ENCODE assay signal across 21 cellular contexts in the genomic region with DNA sequence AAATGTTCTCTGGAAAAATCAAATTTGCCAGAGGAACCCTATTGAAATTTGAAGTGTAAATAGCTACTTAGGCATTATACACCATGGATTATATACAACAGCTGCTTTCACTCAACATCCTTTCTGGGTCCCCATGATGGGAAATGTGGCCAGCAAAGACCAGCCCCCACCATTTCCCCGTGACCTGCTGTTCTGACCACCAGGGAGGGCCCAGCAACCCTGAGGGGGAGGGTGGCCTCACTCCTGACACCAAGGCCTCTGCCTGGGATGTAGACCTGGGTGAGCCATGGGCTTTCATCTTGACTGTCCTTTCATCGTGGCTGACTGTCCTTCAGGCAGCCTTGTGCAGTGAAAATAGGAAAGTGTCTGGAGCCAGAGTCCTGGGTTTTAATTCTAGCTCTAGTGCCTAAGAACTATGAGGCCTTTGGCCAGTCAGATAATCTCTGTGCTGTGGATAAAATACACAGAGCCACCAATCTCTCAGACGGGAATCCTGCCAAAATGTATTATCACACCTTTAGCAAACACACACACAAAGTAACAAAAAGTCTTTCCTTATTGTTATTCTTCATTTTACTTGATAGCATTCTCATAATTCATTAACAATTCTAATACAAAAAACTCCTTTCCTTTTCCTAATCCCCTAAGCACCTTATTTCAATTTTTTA. TPM values are rescaled to one million over a fixed set of nuclear protein-coding genes. Genes with fewer than 3 reads are reported as not detected.
DNase-seq lines count a peak whose midpoint lies in the region; ATAC-seq, FAIRE-seq and TF ChIP-seq lines count a peak whose summit lies in the region.
"Had no signal": no experiment of that assay in that cellular context is flagged by ENCODE, and none has a peak within 500 bp of the region (broad histone marks: within the 10 kb centered on the region; RNA-seq: fewer than 3 reads in every experiment).

No MANE protein-coding gene starts in this region.

- TF ChIP-seq CTCF in C4-2B (conservative IDR thresholded peaks at IDR 0.05) (no peak), LNCaP clone FGC (IDR thresholded peaks at IDR 0.05; ENCODE audit: control insufficient read depth, extremely low read depth, insufficient read depth) (no peak), osteoblast (IDR thresholded peaks at IDR 0.05; ENCODE audit: extremely low read depth, low read depth, low read length) (no peak), spleen (IDR thresholded peaks at IDR 0.05 in 8 of 11, conservative IDR thresholded peaks at IDR 0.05 in 3 of 11) (no peak)

- 53 to 91% (median 77%) methylated on average over 3 of the region's 3 CpGs for WGBS in spleen, 5 donors

- ATAC-seq in GM18867 (IDR thresholded peaks at IDR 0.05; ENCODE audit: unreplicated experiment): no peak

- H3K4me1 ChIP-seq in osteoblast (ENCODE audit: insufficient read depth, low read length) (no peaks in the 10 kb centered on the region), spleen (peaks cover 0 to 5% (median 0%) of the 10 kb centered on the region in 6 donors)

- intact Hi-C loops in spleen (cut with DNase I; ENCODE audit: low total_unique reads): no loop called here

- H3K36me3 ChIP-seq in osteoblast (ENCODE audit: insufficient read depth, low read length) (no peaks in the 10 kb centered on the region), spleen (no peaks in the 10 kb centered on the region)

- H3K4me3 ChIP-seq in LNCaP clone FGC (ENCODE audit: low read depth, low read length): no peak overlapping the region
- no peak overlapping the region for H3K4me3 ChIP-seq in osteoblast (ENCODE audit: insufficient read depth, low read length)
- no peak overlapping the region for H3K4me3 ChIP-seq in spleen
- H3K4me3 ChIP-seq: GM23248 had no signal

- no peaks in the 10 kb centered on the region for H4K20me1 ChIP-seq in osteoblast (ENCODE audit: insufficient read depth, low read length)

- H3K79me2 ChIP-seq in osteoblast (ENCODE audit: insufficient read depth, low read length): no peaks in the 10 kb centered on the region

- H3K9me3 ChIP-seq in osteoblast (ENCODE audit: low read depth, low read length) (no peaks in the 10 kb centered on the region), spleen (no peaks in the 10 kb centered on the region)

- no peaks in the 10 kb centered on the region for H3K27me3 ChIP-seq in osteoblast (ENCODE audit: insufficient read depth, low read length)
- H3K27me3 ChIP-seq in spleen (replicated peaks in 1 of 7): no peaks in the 10 kb centered on the region

- peak; percentile 59 for DNase-seq in LNCaP clone FGC (ENCODE audit: low read depth)
- DNase-seq in left kidney (ENCODE audit: low read depth, low spot score): peak; percentile 63
- peak; percentile 13 for DNase-seq in osteoblast (ENCODE audit: insufficient read length, low spot score, missing footprints)
- no peak for DNase-seq in spleen
- no peak for DNase-seq in NAMALWA (ENCODE audit: low spot score)
- DNase-seq in GM12891 (ENCODE audit: insufficient read length, low spot score): no peak
- DNase-seq: C1 segment of cervical spinal cord, DMS79, GM23248, HCEC 1CT, IMR-90, NCI-H1048, NCI-H1436, NCI-H1930, NCI-H226, NCI-H524 treated with DMSO at 0.1 percent for 48 hours, SHP77 treated with DMSO at 0.1 percent for 48 hours had no signal

- H3K27ac ChIP-seq in C4-2B (peak overlapping the region; percentile 53), osteoblast (ENCODE audit: low read depth, low read length) (no peak overlapping the region), spleen (no peak overlapping the region)
- H3K27ac ChIP-seq: GM23248, HL-60 had no signal

- H2AFZ ChIP-seq in osteoblast (ENCODE audit: low read length): no peak overlapping the region
- H2AFZ ChIP-seq: GM23248 had no signal

- H3K4me2 ChIP-seq in osteoblast (ENCODE audit: insufficient read depth, low read length): no peak overlapping the region

- FAIRE-seq in GM12891 (lab: Jason Lieb, UNC): no peak

- TF ChIP-seq POLR2A in spleen (IDR thresholded peaks at IDR 0.05): no peak
- TF ChIP-seq POLR2A in GM12891 (IDR thresholded peaks at IDR 0.05; ENCODE audit: low read depth, low read length): no peak

TF ChIP-seq in GM12891, 5 proteins besides CTCF, POLR2A, EP300 and RAD21:
- no peak for TF ChIP-seq POU2F2 (IDR thresholded peaks at IDR 0.05; ENCODE audit: low read depth, low read length)
TF ChIP-seq in GM12891: peak in this region for 0.

RNA-seq across cellular contexts. Expression of gene NR3C2, which starts 45.1 kb away (rescaled TPM):
- 0.72 and 0.88 TPM in 2 replicates for total RNA-seq in osteoblast
- total RNA-seq in spleen: 10 to 100 TPM; 13.6 to 25.9 (median 18.2) TPM
- polyA plus RNA-seq in spleen: 1 to 10 TPM; 1.2 to 2.5 (median 1.3) TPM
- not detected for polyA plus RNA-seq in GM12891 (2012; ENCODE audit: low read depth, missing spikeins)
- total RNA-seq: GM23248, RPMI7951 had no signal

Comparison
In these comparisons a context has a peak if more than half of its experiments do, and no peak if none do; other contexts are left out.
1. DNase-seq: peak in LNCaP clone FGC (single experiment), left kidney (single experiment) and osteoblast (single experiment); none in spleen (single experiment), NAMALWA (single experiment) and GM12891 (single experiment).